Comparison of ENCODE assay signal across 6 cellular contexts in genomic region chr19:46414899-46415298, GRCh38. TPM values are rescaled to one million over a fixed set of nuclear protein-coding genes. Genes with fewer than 3 reads are reported as not detected.
"Had no signal": no experiment of that assay in that cellular context is flagged by ENCODE, and none has a peak within 500 bp of the region (broad histone marks: within the 10 kb centered on the region; RNA-seq: fewer than 3 reads in every experiment).

No MANE protein-coding gene starts in this region.

RNA-seq across cellular contexts. Expression of gene CCDC8, which starts 1.5 kb away (rescaled TPM):
- total RNA-seq: naive thymus-derived CD8-positive, alpha-beta T cell had no signal
- polyA plus RNA-seq: naive thymus-derived CD8-positive, alpha-beta T cell had no signal

RNA-seq across cellular contexts. Expression of gene PNMA8C, which starts 13.8 kb away (rescaled TPM):
- total RNA-seq: naive thymus-derived CD8-positive, alpha-beta T cell; right atrium auricular region; sciatic nerve; upper lobe of right lung had no signal
- polyA plus RNA-seq: esophagus; keratinocyte; naive thymus-derived CD8-positive, alpha-beta T cell had no signal

RNA-seq across cellular contexts. Expression of gene PNMA8A, which starts 56.5 kb away (rescaled TPM):
- polyA plus RNA-seq: naive thymus-derived CD8-positive, alpha-beta T cell had no signal
